Comparison of ENCODE assay signal across 22 cellular contexts in genomic region chr22:47210112-47210657, GRCh38.
DNase-seq lines count a peak whose midpoint lies in the region; ATAC-seq and TF ChIP-seq lines count a peak whose summit lies in the region.
"Had no signal": no experiment of that assay in that cellular context is flagged by ENCODE, and none has a peak within 500 bp of the region (broad histone marks: within the 10 kb centered on the region; RNA-seq: fewer than 3 reads in every experiment).

No MANE protein-coding gene starts in this region.

- ATAC-seq in activated CD4-positive, CD25-positive, alpha-beta regulatory T cell treated with anti-CD3 and anti-CD28 coated beads, Interleukin-2, amount 50 U/mL, for 24 hours: no peak
- no peak for ATAC-seq in natural killer cell
- ATAC-seq in natural killer cell treated with Interleukin-12 subunit alpha and Interleukin-12 subunit beta and Interleukin-15 and Interleukin-18, amount 100 ng/mL, for 72 hours: no peak
- ATAC-seq in GM19351 (IDR thresholded peaks at IDR 0.05; ENCODE audit: unreplicated experiment): no peak
- ATAC-seq: GM12878 had no signal

- intact Hi-C loops in natural killer cell (cut with micrococcal nuclease): no loop called here

- H3K9me3 Mint-ChIP-seq in natural killer cell (no peaks in the 10 kb centered on the region), osteocyte (ENCODE audit: unreplicated experiment) (peaks cover 5% of the 10 kb centered on the region), type B pancreatic cell (peaks cover 7% of the 10 kb centered on the region)
- H3K9me3 Mint-ChIP-seq in natural killer cell treated with Interleukin-12 subunit alpha and Interleukin-12 subunit beta and Interleukin-15 and Interleukin-18, amount 100 ng/mL, for 72 hours: peaks cover 4% of the 10 kb centered on the region
- H3K9me3 Mint-ChIP-seq: CD4-positive, alpha-beta memory T cell had no signal

- H3K4me1 Mint-ChIP-seq in natural killer cell (no peaks in the 10 kb centered on the region), osteocyte (ENCODE audit: unreplicated experiment) (no peaks in the 10 kb centered on the region), type B pancreatic cell (ENCODE audit: unreplicated experiment) (no peaks in the 10 kb centered on the region)
- peaks cover 0 to 2% of the 10 kb centered on the region in 2 donors for H3K4me1 Mint-ChIP-seq in natural killer cell treated with Interleukin-12 subunit alpha and Interleukin-12 subunit beta and Interleukin-15 and Interleukin-18, amount 100 ng/mL, for 72 hours (ENCODE audit: low read depth in 2 of 2)

- DNase-seq in activated CD4-positive, CD25-positive, alpha-beta regulatory T cell treated with anti-CD3 and anti-CD28 coated beads, Interleukin-2, amount 50 U/mL, for 72 hours: peak; percentile 17
- DNase-seq in natural killer cell: peak; percentile 6
- no peak for DNase-seq in natural killer cell treated with Interleukin-12 subunit alpha and Interleukin-12 subunit beta and Interleukin-15 and Interleukin-18, amount 100 ng/mL, for 72 hours (ENCODE audit: low spot score)
- DNase-seq in osteocyte (ENCODE audit: extremely low spot score, unreplicated experiment): peak; percentile 70
- peak; percentile 43 for DNase-seq in type B pancreatic cell (ENCODE audit: extremely low spot score, unreplicated experiment)
- DNase-seq in medulla oblongata (ENCODE audit: extremely low spot score): no peak
- DNase-seq: ACHN; CD4-positive, alpha-beta memory T cell; DMS 273 treated with DMSO at 0.1 percent for 48 hours; DMS79 treated with DMSO at 0.1 percent for 48 hours; GOT3; HCEC 1CT; IMR-90; NCI-H1092 treated with DMSO at 0.1 percent for 48 hours; NCI-H2029 treated with DMSO at 0.1 percent for 48 hours; NCI-H226; NCI-H524; NCI-H774; NK-92 treated with Interleukin-12 subunit alpha and Interleukin-12 subunit beta, amount 100 ng/mL, for 24 hours had no signal

- no peaks in the 10 kb centered on the region for H3K36me3 Mint-ChIP-seq in natural killer cell
- no peaks in the 10 kb centered on the region for H3K36me3 Mint-ChIP-seq in natural killer cell treated with Interleukin-12 subunit alpha and Interleukin-12 subunit beta and Interleukin-15 and Interleukin-18, amount 100 ng/mL, for 72 hours
- no peaks in the 10 kb centered on the region for H3K36me3 Mint-ChIP-seq in osteocyte (ENCODE audit: unreplicated experiment)
- H3K36me3 Mint-ChIP-seq in type B pancreatic cell: peaks cover 3% of the 10 kb centered on the region
- H3K36me3 Mint-ChIP-seq: CD4-positive, alpha-beta memory T cell had no signal

- H3K27me3 Mint-ChIP-seq in natural killer cell (ENCODE audit: low read depth in 2 of 2) (no peaks in the 10 kb centered on the region), osteocyte (ENCODE audit: unreplicated experiment) (peaks cover 2% of the 10 kb centered on the region), type B pancreatic cell (no peaks in the 10 kb centered on the region)
- H3K27me3 Mint-ChIP-seq in natural killer cell treated with Interleukin-12 subunit alpha and Interleukin-12 subunit beta and Interleukin-15 and Interleukin-18, amount 100 ng/mL, for 72 hours: no peaks in the 10 kb centered on the region
- H3K27me3 Mint-ChIP-seq: CD4-positive, alpha-beta memory T cell had no signal

- H3K27ac Mint-ChIP-seq in natural killer cell (no peak overlapping the region), osteocyte (ENCODE audit: unreplicated experiment) (no peak overlapping the region), type B pancreatic cell (no peak overlapping the region)
- no peak overlapping the region for H3K27ac Mint-ChIP-seq in natural killer cell treated with Interleukin-12 subunit alpha and Interleukin-12 subunit beta and Interleukin-15 and Interleukin-18, amount 100 ng/mL, for 72 hours

- H3K4me3 Mint-ChIP-seq in natural killer cell (no peak overlapping the region), osteocyte (ENCODE audit: unreplicated experiment) (no peak overlapping the region), type B pancreatic cell (no peak overlapping the region)
- H3K4me3 Mint-ChIP-seq in natural killer cell treated with Interleukin-12 subunit alpha and Interleukin-12 subunit beta and Interleukin-15 and Interleukin-18, amount 100 ng/mL, for 72 hours: no peak overlapping the region

- TF ChIP-seq CTCF in natural killer cell (IDR thresholded peaks at IDR 0.05): no peak
- TF ChIP-seq CTCF in osteocyte (IDR thresholded peaks at IDR 0.05): no peak
- TF ChIP-seq CTCF in type B pancreatic cell (conservative IDR thresholded peaks at IDR 0.05): no peak

Comparison
In these comparisons a context has a peak if more than half of its experiments do, and no peak if none do; other contexts are left out.
1. DNase-seq: peak in activated CD4-positive, CD25-positive, alpha-beta regulatory T cell treated with anti-CD3 and anti-CD28 coated beads, Interleukin-2, amount 50 U/mL, for 72 hours (single experiment), natural killer cell (single experiment), osteocyte (single experiment) and type B pancreatic cell (single experiment); none in natural killer cell treated with Interleukin-12 subunit alpha and Interleukin-12 subunit beta and Interleukin-15 and Interleukin-18, amount 100 ng/mL, for 72 hours (single experiment) and medulla oblongata (single experiment).